8 cellular contexts compared by ENCODE assay signal in the genomic region with DNA sequence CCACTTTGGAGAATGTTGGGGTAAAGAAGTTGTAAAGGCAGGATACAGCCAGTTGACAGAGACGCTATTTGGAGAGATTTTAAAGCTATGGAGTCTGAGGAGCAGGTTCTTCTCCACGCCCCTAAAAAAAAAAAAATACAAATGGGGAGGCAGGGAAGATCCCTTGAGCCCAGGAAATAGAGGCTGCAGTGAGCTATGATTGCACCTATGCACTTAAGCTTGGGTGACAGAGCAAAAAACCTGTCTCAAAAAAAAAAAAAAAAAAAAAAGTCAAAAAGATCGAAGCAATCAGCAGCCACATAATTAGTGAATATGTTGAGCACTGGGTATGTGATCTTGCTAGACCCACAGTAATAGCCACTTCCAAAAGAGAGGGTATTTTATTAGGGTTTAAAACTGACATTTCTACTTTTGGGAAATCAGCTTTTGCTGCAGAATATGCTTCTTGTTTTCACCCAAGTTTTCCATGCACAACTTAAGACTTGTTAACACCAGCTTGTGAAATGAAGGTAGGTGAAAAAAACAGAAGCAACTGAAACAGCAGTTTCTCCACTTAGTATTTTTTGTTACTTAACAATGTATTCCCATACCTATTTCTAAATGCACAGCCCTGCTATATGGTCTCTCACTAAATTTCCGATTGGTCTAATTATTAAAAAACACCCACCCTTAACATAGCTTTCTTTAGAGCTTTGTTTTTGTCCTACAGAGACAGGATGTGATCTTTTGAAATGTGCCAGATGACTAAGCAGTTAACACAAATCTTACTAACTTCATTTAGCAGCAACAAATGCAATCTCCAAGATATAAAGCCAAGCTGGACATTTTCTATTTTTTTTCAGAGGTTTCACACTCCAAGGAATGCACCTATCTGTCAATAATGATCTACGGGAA. TPM values are rescaled to one million over a fixed set of nuclear protein-coding genes. Genes with fewer than 3 reads are reported as not detected.
DNase-seq lines count a peak whose midpoint lies in the region; ATAC-seq and TF ChIP-seq lines count a peak whose summit lies in the region.

No MANE protein-coding gene starts in this region.

- H3K9me3 Mint-ChIP-seq in T-helper 2 cell treated with Interferon-gamma antibody and Interleukin-4, amounts not matched to agents 5 μg/mL and 100 μg/mL, for 36 hours, result no peaks in the 10 kb centered on the region

- peaks cover 49% of the 10 kb centered on the region for H3K36me3 Mint-ChIP-seq in T-helper 2 cell treated with Interferon-gamma antibody and Interleukin-4, amounts not matched to agents 5 μg/mL and 100 μg/mL, for 36 hours (ENCODE audit: low read depth)

- peak overlapping the region; percentile 66 for H3K4me3 Mint-ChIP-seq in T-helper 2 cell treated with Interferon-gamma antibody and Interleukin-4, amounts not matched to agents 5 μg/mL and 100 μg/mL, for 36 hours

- no peak for TF ChIP-seq POLR2A in heart left ventricle (IDR thresholded peaks at IDR 0.05)

- peak overlapping the region in 9 of 12 donors; percentile 1 to 79 (median 36) for H3K27ac ChIP-seq in heart left ventricle
- peak overlapping the region; percentile 40 for H3K27ac ChIP-seq in thymus (ENCODE audit: low read depth)

- ATAC-seq in heart left ventricle (no peak), Right ventricle myocardium superior (ENCODE audit: poor library complexity) (no peak), GM21515 (IDR thresholded peaks at IDR 0.05; ENCODE audit: unreplicated experiment) (no peak)

- peaks cover 45% of the 10 kb centered on the region for H3K4me1 Mint-ChIP-seq in T-helper 2 cell treated with Interferon-gamma antibody and Interleukin-4, amounts not matched to agents 5 μg/mL and 100 μg/mL, for 36 hours (ENCODE audit: low read depth)

- DNase-seq in heart left ventricle (no peak), Right ventricle myocardium superior (no peak), foreskin melanocyte (peak; percentile 52), T1000 (lab: John Stamatoyannopoulos, UW) (no peak), NCI-H187 treated with DMSO at 0.1 percent for 48 hours (lab: John Stamatoyannopoulos, UW) (no peak)
- no peak for DNase-seq in T-helper 2 cell treated with Interferon-gamma antibody and Interleukin-4, amounts not matched to agents 5 μg/mL and 100 μg/mL, for 36 hours (ENCODE audit: low spot score)

- WGBS in heart left ventricle, 4 donors, result 57 to 74% (median 66%) methylated on average over 5 of the region's 5 CpGs
- 62% methylated on average over 5 of the region's 5 CpGs for WGBS in thymus

- H3K4me3 ChIP-seq in heart left ventricle, result no peak overlapping the region
- no peak overlapping the region for H3K4me3 ChIP-seq in thymus (ENCODE audit: low read length)

- H3K27me3 ChIP-seq in heart left ventricle (no peaks in the 10 kb centered on the region), thymus (ENCODE audit: control insufficient read depth, insufficient read depth) (no peaks in the 10 kb centered on the region)

- H3K36me3 ChIP-seq in heart left ventricle, result peaks cover 0 to 36% (median 21%) of the 10 kb centered on the region in 9 donors
- H3K36me3 ChIP-seq in thymus (ENCODE audit: control insufficient read depth, insufficient read depth), result peaks cover 2% of the 10 kb centered on the region

- intact Hi-C loops in heart left ventricle (cut with DNase I) (loop anchor here in 7 of 10 donors (5.0 to 10.0 kb wide), 4 partner anchors 151 to 261 kb away; a partner anchor contains a TSS), Right ventricle myocardium superior (cut with DNase I) (no loop called here)

- H3K27me3 Mint-ChIP-seq in T-helper 2 cell treated with Interferon-gamma antibody and Interleukin-4, amounts not matched to agents 5 μg/mL and 100 μg/mL, for 36 hours (ENCODE audit: low read depth), result no peaks in the 10 kb centered on the region

- no peak for TF ChIP-seq CTCF in heart left ventricle (IDR thresholded peaks at IDR 0.05)

- H3K4me1 ChIP-seq in heart left ventricle (peaks cover 3 to 57% (median 28%) of the 10 kb centered on the region in 12 donors), thymus (ENCODE audit: control insufficient read depth, insufficient read depth, low read length) (peaks cover 17% of the 10 kb centered on the region)

- H3K9me3 ChIP-seq in heart left ventricle, result no peaks in the 10 kb centered on the region
- no peaks in the 10 kb centered on the region for H3K9me3 ChIP-seq in thymus (ENCODE audit: control insufficient read depth)

- peak overlapping the region; percentile 96 for H3K27ac Mint-ChIP-seq in T-helper 2 cell treated with Interferon-gamma antibody and Interleukin-4, amounts not matched to agents 5 μg/mL and 100 μg/mL, for 36 hours

RNA-seq across cellular contexts. Expression of a gene that starts 2.5 kb away (rescaled TPM):
- total RNA-seq in heart left ventricle (10 to 100 TPM; 16.5 to 63.2 (median 22.9) TPM), Right ventricle myocardium superior (21.0 TPM)
- polyA plus RNA-seq in heart left ventricle (10 to 100 TPM; 20.2 to 30.8 TPM), thymus (120 TPM)

RNA-seq across cellular contexts. Expression of a gene that starts 13.7 kb away (rescaled TPM):
- total RNA-seq in heart left ventricle (100 to 1,000 TPM; 391 to 919 (median 767) TPM), Right ventricle myocardium superior (632 TPM)
- polyA plus RNA-seq in heart left ventricle (1,000 to 10,000 TPM; 1,532 to 3,186 TPM), thymus (6,819 TPM)
